ENCODE assay signal across 10 cellular contexts in genomic region chr2:136874258-136874657, GRCh38.
DNase-seq lines count a peak whose midpoint lies in the region; ATAC-seq and TF ChIP-seq lines count a peak whose summit lies in the region.
"Had no signal": no experiment of that assay in that cellular context is flagged by ENCODE, and none has a peak within 500 bp of the region (broad histone marks: within the 10 kb centered on the region; RNA-seq: fewer than 3 reads in every experiment).

No MANE protein-coding gene starts in this region.

- peaks cover 5% of the 10 kb centered on the region for H3K27me3 Mint-ChIP-seq in activated CD8-positive, alpha-beta T cell treated with anti-CD3 and anti-CD28 coated beads for 36 hours
- H3K27me3 Mint-ChIP-seq in activated CD8-positive, alpha-beta T cell treated with anti-CD3 and anti-CD28 coated beads, Interleukin-2, amount 10 ng/mL, durations not matched to agents 7 days and 5 days (ENCODE audit: low read depth), result no peaks in the 10 kb centered on the region
- no peaks in the 10 kb centered on the region for H3K27me3 Mint-ChIP-seq in activated CD4-positive, alpha-beta T cell treated with anti-CD3 and anti-CD28 coated beads, Interleukin-2, amount 10 ng/mL, durations not matched to agents 7 days and 5 days

- no peak overlapping the region for H3K27ac Mint-ChIP-seq in activated CD8-positive, alpha-beta T cell treated with anti-CD3 and anti-CD28 coated beads for 36 hours
- H3K27ac Mint-ChIP-seq in activated CD8-positive, alpha-beta T cell treated with anti-CD3 and anti-CD28 coated beads, Interleukin-2, amount 10 ng/mL, durations not matched to agents 7 days and 5 days, result no peak overlapping the region
- no peak overlapping the region for H3K27ac Mint-ChIP-seq in activated CD4-positive, alpha-beta T cell treated with anti-CD3 and anti-CD28 coated beads, Interleukin-2, amount 10 ng/mL, durations not matched to agents 7 days and 5 days

- H3K9me3 Mint-ChIP-seq in activated CD8-positive, alpha-beta T cell treated with anti-CD3 and anti-CD28 coated beads for 36 hours, result no peaks in the 10 kb centered on the region
- no peaks in the 10 kb centered on the region for H3K9me3 Mint-ChIP-seq in activated CD8-positive, alpha-beta T cell treated with anti-CD3 and anti-CD28 coated beads, Interleukin-2, amount 10 ng/mL, durations not matched to agents 7 days and 5 days (ENCODE audit: insufficient read depth)
- H3K9me3 Mint-ChIP-seq in activated CD4-positive, alpha-beta T cell treated with anti-CD3 and anti-CD28 coated beads, Interleukin-2, amount 10 ng/mL, durations not matched to agents 7 days and 5 days, result no peaks in the 10 kb centered on the region

- intact Hi-C loops in activated CD8-positive, alpha-beta T cell treated with anti-CD3 and anti-CD28 coated beads for 36 hours (cut with micrococcal nuclease), result no loop called here

- CTCF ChIA-PET in activated CD8-positive, alpha-beta T cell treated with anti-CD3 and anti-CD28 coated beads for 36 hours (lab: Charles Lee), result no interaction called here
- CTCF ChIA-PET in activated CD8-positive, alpha-beta T cell treated with anti-CD3 and anti-CD28 coated beads, Interleukin-2, amount 10 ng/mL, durations not matched to agents 7 days and 5 days (lab: Charles Lee), result no interaction called here
- CTCF ChIA-PET in activated CD4-positive, alpha-beta T cell treated with anti-CD3 and anti-CD28 coated beads, Interleukin-2, amount 10 ng/mL, durations not matched to agents 7 days and 5 days (lab: Charles Lee), result interaction anchor here (0.7 kb wide), 1 partner anchor 389 kb away, joined by 3 read pairs; no protein-coding TSS in a partner anchor

- H2AFZ ChIP-seq in smooth muscle cell (ENCODE audit: low read depth), result no peak overlapping the region

- POLR2A ChIA-PET in activated CD8-positive, alpha-beta T cell treated with anti-CD3 and anti-CD28 coated beads for 36 hours (lab: Charles Lee), result no interaction called here
- POLR2A ChIA-PET in activated CD8-positive, alpha-beta T cell treated with anti-CD3 and anti-CD28 coated beads, Interleukin-2, amount 10 ng/mL, durations not matched to agents 7 days and 5 days (lab: Charles Lee), result no interaction called here
- POLR2A ChIA-PET in activated CD4-positive, alpha-beta T cell treated with anti-CD3 and anti-CD28 coated beads, Interleukin-2, amount 10 ng/mL, durations not matched to agents 7 days and 5 days (lab: Charles Lee), result no interaction called here

- no peak overlapping the region for H3K27ac ChIP-seq in smooth muscle cell (ENCODE audit: low read depth)

- 49% methylated on average over 6 of the region's 6 CpGs for WGBS in smooth muscle cell (ENCODE audit: low lambda C conversion rate)

- no peak overlapping the region for H3K9ac ChIP-seq in smooth muscle cell (ENCODE audit: low read depth)

- no peaks in the 10 kb centered on the region for H3K4me1 ChIP-seq in smooth muscle cell (ENCODE audit: low read depth)

- H3K79me2 ChIP-seq in smooth muscle cell (ENCODE audit: low read depth), result no peaks in the 10 kb centered on the region

- no peaks in the 10 kb centered on the region for H3K9me3 ChIP-seq in smooth muscle cell (replicated peaks; ENCODE audit: low read depth)

- no peaks in the 10 kb centered on the region for H3K36me3 ChIP-seq in smooth muscle cell (ENCODE audit: low read depth)

- H3K4me1 Mint-ChIP-seq in activated CD8-positive, alpha-beta T cell treated with anti-CD3 and anti-CD28 coated beads for 36 hours (ENCODE audit: low read depth), result no peaks in the 10 kb centered on the region
- H3K4me1 Mint-ChIP-seq in activated CD8-positive, alpha-beta T cell treated with anti-CD3 and anti-CD28 coated beads, Interleukin-2, amount 10 ng/mL, durations not matched to agents 7 days and 5 days (ENCODE audit: low read depth), result no peaks in the 10 kb centered on the region
- H3K4me1 Mint-ChIP-seq in activated CD4-positive, alpha-beta T cell treated with anti-CD3 and anti-CD28 coated beads, Interleukin-2, amount 10 ng/mL, durations not matched to agents 7 days and 5 days, result no peaks in the 10 kb centered on the region

- H3K4me3 ChIP-seq in cardiac fibroblast (replicated peaks in 1 of 2; ENCODE audit: low read depth in 2 of 2, low read length in 2 of 2) (no peak overlapping the region), smooth muscle cell (no peak overlapping the region)

- no peak for TF ChIP-seq CTCF in activated CD8-positive, alpha-beta T cell treated with anti-CD3 and anti-CD28 coated beads for 36 hours (IDR thresholded peaks at IDR 0.05)
- TF ChIP-seq CTCF in cardiac fibroblast (IDR thresholded peaks at IDR 0.05; ENCODE audit: low read depth, low read length) (peak; percentile 29), smooth muscle cell (IDR thresholded peaks at IDR 0.05; ENCODE audit: borderline replicate concordance, insufficient read depth, poor library complexity, severe bottlenecking) (peak; percentile 52)

- no peaks in the 10 kb centered on the region for H3F3A ChIP-seq in smooth muscle cell (ENCODE audit: low read depth)

- H3K36me3 Mint-ChIP-seq in activated CD8-positive, alpha-beta T cell treated with anti-CD3 and anti-CD28 coated beads for 36 hours (ENCODE audit: low read depth), result no peaks in the 10 kb centered on the region
- H3K36me3 Mint-ChIP-seq in activated CD8-positive, alpha-beta T cell treated with anti-CD3 and anti-CD28 coated beads, Interleukin-2, amount 10 ng/mL, durations not matched to agents 7 days and 5 days (ENCODE audit: low read depth), result no peaks in the 10 kb centered on the region
- H3K36me3 Mint-ChIP-seq in activated CD4-positive, alpha-beta T cell treated with anti-CD3 and anti-CD28 coated beads, Interleukin-2, amount 10 ng/mL, durations not matched to agents 7 days and 5 days (ENCODE audit: low read depth), result no peaks in the 10 kb centered on the region

- H3K4me3 Mint-ChIP-seq in activated CD8-positive, alpha-beta T cell treated with anti-CD3 and anti-CD28 coated beads for 36 hours, result no peak overlapping the region
- no peak overlapping the region for H3K4me3 Mint-ChIP-seq in activated CD8-positive, alpha-beta T cell treated with anti-CD3 and anti-CD28 coated beads, Interleukin-2, amount 10 ng/mL, durations not matched to agents 7 days and 5 days
- H3K4me3 Mint-ChIP-seq in activated CD4-positive, alpha-beta T cell treated with anti-CD3 and anti-CD28 coated beads, Interleukin-2, amount 10 ng/mL, durations not matched to agents 7 days and 5 days, result no peak overlapping the region

- no peaks in the 10 kb centered on the region for H4K20me1 ChIP-seq in smooth muscle cell (ENCODE audit: low read depth)

- peak; percentile 7 for DNase-seq in activated CD8-positive, alpha-beta T cell treated with anti-CD3 and anti-CD28 coated beads for 36 hours
- no peak for DNase-seq in activated CD8-positive, alpha-beta T cell treated with anti-CD3 and anti-CD28 coated beads, Interleukin-2, amount 10 ng/mL, durations not matched to agents 7 days and 5 days
- DNase-seq in NCI-H1694 (lab: John Stamatoyannopoulos, UW) (peak; percentile 34), cardiac fibroblast (ENCODE audit: low read depth in 2 of 2) (peak in 1 of 2 donors; percentile 38), smooth muscle cell (lab: John Stamatoyannopoulos, UW; ENCODE audit: unreplicated experiment) (no peak), GOT3 (lab: John Stamatoyannopoulos, UW) (no peak)
- no peak for DNase-seq in activated CD4-positive, alpha-beta T cell treated with anti-CD3 and anti-CD28 coated beads, Interleukin-2, amount 10 ng/mL, durations not matched to agents 7 days and 5 days
- DNase-seq: activated effector memory CD4-positive, alpha-beta T cell treated with Interleukin-2 at 50 U/mL for 16 hours; C1 segment of cervical spinal cord had no signal

- no peak for ATAC-seq in activated CD8-positive, alpha-beta T cell treated with anti-CD3 and anti-CD28 coated beads for 36 hours
- ATAC-seq in activated CD8-positive, alpha-beta T cell treated with anti-CD3 and anti-CD28 coated beads, Interleukin-2, amount 10 ng/mL, durations not matched to agents 7 days and 5 days, result no peak
- no peak for ATAC-seq in HG02642 (IDR thresholded peaks at IDR 0.05; ENCODE audit: poor library complexity, unreplicated experiment)

- no peaks in the 10 kb centered on the region for H3K27me3 ChIP-seq in smooth muscle cell (ENCODE audit: low read depth)

- no peak overlapping the region for H3K4me2 ChIP-seq in smooth muscle cell

Comparison
In these comparisons a context has a peak if more than half of its experiments do, and no peak if none do; other contexts are left out.
1. DNase-seq: peak in activated CD8-positive, alpha-beta T cell treated with anti-CD3 and anti-CD28 coated beads for 36 hours (single experiment) and NCI-H1694 (single experiment); none in activated CD8-positive, alpha-beta T cell treated with anti-CD3 and anti-CD28 coated beads, Interleukin-2, amount 10 ng/mL, durations not matched to agents 7 days and 5 days (single experiment), smooth muscle cell (single experiment), activated CD4-positive, alpha-beta T cell treated with anti-CD3 and anti-CD28 coated beads, Interleukin-2, amount 10 ng/mL, durations not matched to agents 7 days and 5 days (single experiment) and GOT3 (single experiment).